8 cellular contexts compared by ENCODE assay signal in the genomic region with DNA sequence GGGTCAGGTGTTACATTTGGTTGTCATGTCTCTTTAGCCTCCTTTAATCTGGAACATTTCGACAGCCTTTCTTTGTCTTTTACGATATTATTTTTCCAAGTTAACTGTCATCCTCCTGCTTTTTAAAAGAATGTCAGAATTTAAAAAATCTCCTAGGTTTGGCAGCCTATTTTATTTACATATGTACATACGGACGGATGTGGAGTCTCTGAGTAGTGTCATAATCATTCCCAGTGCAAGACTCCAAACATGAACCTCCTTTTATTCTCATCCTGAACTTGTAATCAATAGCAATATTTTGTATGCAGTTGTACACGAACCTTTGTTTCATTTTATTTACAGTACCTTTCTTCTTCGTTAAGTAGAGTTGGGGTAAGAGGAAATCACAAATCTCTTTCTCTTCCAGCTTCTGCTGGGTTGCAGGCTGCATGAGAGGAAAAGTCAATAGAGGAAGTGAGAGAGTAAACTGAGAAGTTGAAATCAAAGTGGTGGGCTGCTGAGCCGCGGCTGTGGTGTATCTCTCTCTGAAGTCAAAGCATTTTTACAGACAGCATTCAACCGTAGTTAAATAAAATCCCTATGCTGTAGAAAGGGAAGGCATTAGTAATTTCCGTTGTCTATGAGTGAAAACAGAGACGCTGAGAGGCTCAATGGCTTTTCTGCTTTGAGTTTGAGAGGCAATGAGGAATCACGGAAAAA. TPM values are rescaled to one million over a fixed set of nuclear protein-coding genes. Genes with fewer than 3 reads are reported as not detected.
DNase-seq lines count a peak whose midpoint lies in the region; ATAC-seq, FAIRE-seq and TF ChIP-seq lines count a peak whose summit lies in the region.

No MANE protein-coding gene starts in this region.

- no peak overlapping the region for H3K4me3 ChIP-seq in tibial artery

- DNase-seq in GM18507 (ENCODE audit: extremely low spot score, insufficient read length, low read depth) (peak; percentile 2), GM03348 (ENCODE audit: low spot score) (no peak), NCI-H774 (lab: John Stamatoyannopoulos, UW) (no peak), tibial artery (no peak)
- DNase-seq in effector CD8-positive, alpha-beta T cell (lab: John Stamatoyannopoulos, UW), result no peak

- H3K4me3 Mint-ChIP-seq in activated T-helper 17 cell treated with anti-CD3 and anti-CD28 coated beads, Interleukin-2, amount 50 U/mL, for 72 hours, result peak overlapping the region; percentile 18

- peak; percentile 97 for ATAC-seq in GM21423 (IDR thresholded peaks at IDR 0.05; ENCODE audit: unreplicated experiment)
- ATAC-seq in HG03558 (IDR thresholded peaks at IDR 0.05; ENCODE audit: extremely low read depth, unreplicated experiment), result peak; percentile 94
- ATAC-seq in activated T-helper 17 cell treated with anti-CD3 and anti-CD28 coated beads, Interleukin-2, amount 50 U/mL, for 72 hours (replicated peaks), result peak; percentile 34

- FAIRE-seq in GM18507 (lab: Jason Lieb, UNC), result peak; percentile 95

- H3K36me3 Mint-ChIP-seq in activated T-helper 17 cell treated with anti-CD3 and anti-CD28 coated beads, Interleukin-2, amount 50 U/mL, for 72 hours (ENCODE audit: low read depth), result no peaks in the 10 kb centered on the region

- H3K27me3 ChIP-seq in tibial artery, result no peaks in the 10 kb centered on the region

- H3K27ac ChIP-seq in tibial artery, result no peak overlapping the region

- intact Hi-C loops in tibial artery (cut with DNase I; ENCODE audit: low total_unique reads), result no loop called here

- H3K27ac Mint-ChIP-seq in activated T-helper 17 cell treated with anti-CD3 and anti-CD28 coated beads, Interleukin-2, amount 50 U/mL, for 72 hours, result no peak overlapping the region

- no peak for TF ChIP-seq CTCF in tibial artery (IDR thresholded peaks at IDR 0.05)

- no peaks in the 10 kb centered on the region for H3K9me3 ChIP-seq in tibial artery

- peaks cover 12% of the 10 kb centered on the region for H3K4me1 Mint-ChIP-seq in activated T-helper 17 cell treated with anti-CD3 and anti-CD28 coated beads, Interleukin-2, amount 50 U/mL, for 72 hours

- H3K9me3 Mint-ChIP-seq in activated T-helper 17 cell treated with anti-CD3 and anti-CD28 coated beads, Interleukin-2, amount 50 U/mL, for 72 hours, result no peaks in the 10 kb centered on the region

- H3K4me1 ChIP-seq in tibial artery, result no peaks in the 10 kb centered on the region

- no peaks in the 10 kb centered on the region for H3K27me3 Mint-ChIP-seq in activated T-helper 17 cell treated with anti-CD3 and anti-CD28 coated beads, Interleukin-2, amount 50 U/mL, for 72 hours

- H3K36me3 ChIP-seq in tibial artery, result no peaks in the 10 kb centered on the region

RNA-seq across cellular contexts. Expression of a gene that starts 53.9 kb away (rescaled TPM):
- total RNA-seq in activated T-helper 17 cell treated with anti-CD3 and anti-CD28 coated beads, Interleukin-2, amount 50 U/mL, for 72 hours, result 10 to 100 TPM; 53.4 to 64.9 TPM

Comparison
In these comparisons a context has a peak if more than half of its experiments do, and no peak if none do; other contexts are left out.
1. ATAC-seq: peak in every context shown above with its lines; median percentile 97 in GM21423; 94 in HG03558; 34 in activated T-helper 17 cell treated with anti-CD3 and anti-CD28 coated beads, Interleukin-2, amount 50 U/mL, for 72 hours.